ENCODE assay signal across 7 cellular contexts in genomic region chr7:159123294-159123693, GRCh38. TPM values are rescaled to one million over a fixed set of nuclear protein-coding genes. Genes with fewer than 3 reads are reported as not detected.
"Had no signal": no experiment of that assay in that cellular context is flagged by ENCODE, and none has a peak within 500 bp of the region (broad histone marks: within the 10 kb centered on the region; RNA-seq: fewer than 3 reads in every experiment).

No MANE protein-coding gene starts in this region.

RNA-seq across cellular contexts. Expression of gene VIPR2, which starts 21.4 kb away (rescaled TPM):
- total RNA-seq: OCI-LY7, PC-3, PC-9, RPMI7951, SJSA1, SK-MEL-5 had no signal
- polyA plus RNA-seq: SK-N-SH had no signal
